In the genomic region with DNA sequence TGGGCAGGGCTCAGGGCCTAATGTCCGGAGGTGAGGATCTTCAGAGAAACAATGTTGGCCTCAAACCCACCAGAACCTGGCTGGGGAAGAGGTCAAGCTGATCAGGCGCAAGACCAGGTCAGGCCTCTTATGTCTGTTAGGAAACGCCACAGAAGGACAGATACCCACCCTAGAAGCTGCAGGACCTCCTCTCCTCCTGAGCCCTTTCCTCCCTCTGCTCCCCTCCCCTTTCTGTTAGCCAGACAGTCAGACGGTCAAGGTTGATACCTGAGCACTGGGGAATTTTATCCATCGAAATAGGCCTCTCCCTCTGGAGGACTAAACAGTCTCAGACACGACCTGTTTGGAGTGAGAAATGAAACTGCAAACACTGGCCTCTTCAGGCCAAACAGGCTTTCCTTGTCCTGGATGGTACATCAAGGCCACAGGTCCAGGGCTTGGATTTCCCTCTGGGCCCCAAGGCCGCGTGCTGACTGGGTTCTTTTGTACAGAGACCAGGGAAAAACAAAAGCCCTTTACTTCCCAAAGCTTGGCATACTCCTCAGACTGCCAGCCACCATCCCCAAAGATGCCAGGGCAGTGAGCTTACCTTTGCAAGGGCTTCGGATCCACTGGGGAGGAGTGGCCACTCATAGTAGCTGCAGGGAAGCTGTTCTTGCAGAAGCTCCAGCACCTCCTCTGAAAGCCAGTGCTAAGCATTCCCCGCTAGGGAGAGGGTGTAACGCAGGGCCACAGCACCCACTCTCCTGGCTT, we compare ENCODE assay signal across 21 cellular contexts.
DNase-seq lines count a peak whose midpoint lies in the region; ATAC-seq, FAIRE-seq and TF ChIP-seq lines count a peak whose summit lies in the region.
"Had no signal": no experiment of that assay in that cellular context is flagged by ENCODE, and none has a peak within 500 bp of the region (broad histone marks: within the 10 kb centered on the region; RNA-seq: fewer than 3 reads in every experiment).

No MANE protein-coding gene starts in this region.

- TF ChIP-seq POLR2A in testis (IDR thresholded peaks at IDR 0.05) (no peak), uterus (IDR thresholded peaks at IDR 0.05) (no peak)

- H3K4me1 ChIP-seq in kidney (ENCODE audit: control insufficient read depth in 1 of 2, insufficient read depth in 1 of 2, low read depth in 1 of 2, low read length in 2 of 2) (peaks cover 25 to 45% of the 10 kb centered on the region in 2 donors), testis (peaks cover 34% of the 10 kb centered on the region), uterus (peaks cover 0 to 4% of the 10 kb centered on the region in 2 donors)

- POLR2A ChIA-PET in activated naive CD8-positive, alpha-beta T cell treated with anti-CD3 and anti-CD28 coated beads, Interleukin-2, amount 10 ng/mL, durations not matched to agents 7 days and 5 days (lab: Charles Lee), result no interaction called here

- H3K27ac ChIP-seq in kidney (ENCODE audit: low read depth in 2 of 2, low read length in 2 of 2) (peak overlapping the region; percentile 8 to 58), testis (peak overlapping the region; percentile 19 to 59), uterus (no peak overlapping the region)
- H3K27ac ChIP-seq: thyroid gland had no signal

- DNase-seq in activated naive CD8-positive, alpha-beta T cell treated with anti-CD3 and anti-CD28 coated beads, Interleukin-2, amount 10 ng/mL, durations not matched to agents 7 days and 5 days, result no peak
- DNase-seq in activated naive CD8-positive, alpha-beta T cell treated with anti-CD3 and anti-CD28 coated beads, Interleukin-2, amount 50 U/mL, for 24 hours, result no peak
- DNase-seq in SK-MEL-5 (ENCODE audit: low read depth, low spot score), result peak; percentile 37
- DNase-seq in kidney, result no peak
- DNase-seq in testis, result peak; percentile 79
- DNase-seq in uterus, result no peak
- no peak for DNase-seq in retina
- DNase-seq: activated CD4-positive, alpha-beta memory T cell treated with anti-CD3 and anti-CD28 coated beads, Interleukin-2, amount 10 ng/mL, durations not matched to agents 7 days and 5 days; Calu3; left colon; MV-4-11; NCI-H2107; right cardiac atrium; SHP77 treated with DMSO at 0.1 percent for 48 hours; T-helper 9 cell; thyroid gland had no signal

- WGBS in testis, 2 donors, result 66 to 69% methylated on average over 11 of the region's 11 CpGs

- TF ChIP-seq CTCF in kidney (IDR thresholded peaks at IDR 0.05; ENCODE audit: borderline replicate concordance, extremely low read depth, insufficient read depth) (no peak), testis (IDR thresholded peaks at IDR 0.05) (no peak), uterus (IDR thresholded peaks at IDR 0.05) (no peak)

- no peak overlapping the region for H3K9ac ChIP-seq in kidney (ENCODE audit: low read length in 2 of 2)

- no peaks in the 10 kb centered on the region for H3K27me3 ChIP-seq in testis
- H3K27me3 ChIP-seq in uterus, result no peaks in the 10 kb centered on the region
- H3K27me3 ChIP-seq: thyroid gland had no signal

- H3K4me1 Mint-ChIP-seq in activated naive CD8-positive, alpha-beta T cell treated with anti-CD3 and anti-CD28 coated beads, Interleukin-2, amount 10 ng/mL, durations not matched to agents 7 days and 5 days, result peaks cover 49% of the 10 kb centered on the region
- peaks cover 62% of the 10 kb centered on the region for H3K4me1 Mint-ChIP-seq in activated naive CD8-positive, alpha-beta T cell treated with anti-CD3 and anti-CD28 coated beads, Interleukin-2, amount 50 U/mL, for 24 hours

- intact Hi-C loops in kidney (cut with DNase I), result loop anchor here (10.0 kb wide), 1 partner anchor 56 kb away; no protein-coding TSS in a partner anchor
- intact Hi-C loops in testis (cut with DNase I; ENCODE audit: low total_unique reads), result no loop called here
- intact Hi-C loops in uterus (cut with DNase I; ENCODE audit: low total_unique reads), result no loop called here

- H3K36me3 ChIP-seq in kidney (ENCODE audit: control insufficient read depth in 1 of 2, insufficient read depth in 2 of 2, low read length in 2 of 2), result no peaks in the 10 kb centered on the region
- H3K36me3 ChIP-seq in testis (ENCODE audit: low read depth, missing control alignments), result no peaks in the 10 kb centered on the region
- no peaks in the 10 kb centered on the region for H3K36me3 ChIP-seq in uterus
- H3K36me3 ChIP-seq: thyroid gland had no signal

- no peak for FAIRE-seq in kidney (lab: Jason Lieb, UNC)
- FAIRE-seq: GM18507, GM19239, HTR-8/SVneo had no signal

- H3K9me3 Mint-ChIP-seq in activated naive CD8-positive, alpha-beta T cell treated with anti-CD3 and anti-CD28 coated beads, Interleukin-2, amount 10 ng/mL, durations not matched to agents 7 days and 5 days, result no peaks in the 10 kb centered on the region
- H3K9me3 Mint-ChIP-seq in activated naive CD8-positive, alpha-beta T cell treated with anti-CD3 and anti-CD28 coated beads, Interleukin-2, amount 50 U/mL, for 24 hours, result no peaks in the 10 kb centered on the region
- H3K9me3 Mint-ChIP-seq: activated CD4-positive, alpha-beta memory T cell treated with anti-CD3 and anti-CD28 coated beads, Interleukin-2, amount 10 ng/mL, durations not matched to agents 7 days and 5 days; activated T-helper 1 cell treated with anti-CD3 and anti-CD28 coated beads, Interleukin-12 subunit alpha, Interleukin-12 subunit beta, Interleukin-2, Interleukin-4 antibody, amounts not matched to agents 30 ng/mL and 10 ng/mL and 1 ng/mL, durations not matched to agents 14 hours and 24 hours and 36 hours had no signal

- no peak for ATAC-seq in activated naive CD8-positive, alpha-beta T cell treated with anti-CD3 and anti-CD28 coated beads, Interleukin-2, amount 10 ng/mL, durations not matched to agents 7 days and 5 days (ENCODE audit: low read depth)
- no peak for ATAC-seq in activated naive CD8-positive, alpha-beta T cell treated with anti-CD3 and anti-CD28 coated beads, Interleukin-2, amount 50 U/mL, for 24 hours
- ATAC-seq in GM18858 (IDR thresholded peaks at IDR 0.05; ENCODE audit: unreplicated experiment), result no peak
- ATAC-seq: left colon, right cardiac atrium had no signal

- no peak overlapping the region for H3K4me3 Mint-ChIP-seq in activated naive CD8-positive, alpha-beta T cell treated with anti-CD3 and anti-CD28 coated beads, Interleukin-2, amount 10 ng/mL, durations not matched to agents 7 days and 5 days
- no peak overlapping the region for H3K4me3 Mint-ChIP-seq in activated naive CD8-positive, alpha-beta T cell treated with anti-CD3 and anti-CD28 coated beads, Interleukin-2, amount 50 U/mL, for 24 hours
- H3K4me3 Mint-ChIP-seq: activated CD4-positive, alpha-beta memory T cell treated with anti-CD3 and anti-CD28 coated beads, Interleukin-2, amount 10 ng/mL, durations not matched to agents 7 days and 5 days; activated T-helper 1 cell treated with anti-CD3 and anti-CD28 coated beads, Interleukin-12 subunit alpha, Interleukin-12 subunit beta, Interleukin-2, Interleukin-4 antibody, amounts not matched to agents 30 ng/mL and 10 ng/mL and 1 ng/mL, durations not matched to agents 14 hours and 24 hours and 36 hours had no signal

- no peak overlapping the region for H3K4me3 ChIP-seq in kidney (ENCODE audit: low read length in 2 of 2)
- no peak overlapping the region for H3K4me3 ChIP-seq in testis
- no peak overlapping the region for H3K4me3 ChIP-seq in uterus
- H3K4me3 ChIP-seq: thyroid gland had no signal

- no peaks in the 10 kb centered on the region for H3K27me3 Mint-ChIP-seq in activated naive CD8-positive, alpha-beta T cell treated with anti-CD3 and anti-CD28 coated beads, Interleukin-2, amount 10 ng/mL, durations not matched to agents 7 days and 5 days
- H3K27me3 Mint-ChIP-seq in activated naive CD8-positive, alpha-beta T cell treated with anti-CD3 and anti-CD28 coated beads, Interleukin-2, amount 50 U/mL, for 24 hours, result no peaks in the 10 kb centered on the region
- H3K27me3 Mint-ChIP-seq: activated CD4-positive, alpha-beta memory T cell treated with anti-CD3 and anti-CD28 coated beads, Interleukin-2, amount 10 ng/mL, durations not matched to agents 7 days and 5 days had no signal

- in situ Hi-C loops in SK-MEL-5 (cut with HindIII; ENCODE audit: low pct_unique_long_range_greater_than_20kb, low sequenced_read_pairs), result no loop called here

- peaks cover 11% of the 10 kb centered on the region for H3K36me3 Mint-ChIP-seq in activated naive CD8-positive, alpha-beta T cell treated with anti-CD3 and anti-CD28 coated beads, Interleukin-2, amount 10 ng/mL, durations not matched to agents 7 days and 5 days
- no peaks in the 10 kb centered on the region for H3K36me3 Mint-ChIP-seq in activated naive CD8-positive, alpha-beta T cell treated with anti-CD3 and anti-CD28 coated beads, Interleukin-2, amount 50 U/mL, for 24 hours (ENCODE audit: low read depth)

- H3K9me3 ChIP-seq in kidney (ENCODE audit: control insufficient read depth in 1 of 2, low read length in 2 of 2), result no peaks in the 10 kb centered on the region
- H3K9me3 ChIP-seq in testis, result no peaks in the 10 kb centered on the region
- H3K9me3 ChIP-seq in uterus, result no peaks in the 10 kb centered on the region
- H3K9me3 ChIP-seq: thyroid gland had no signal

- peak overlapping the region; percentile 67 for H3K27ac Mint-ChIP-seq in activated naive CD8-positive, alpha-beta T cell treated with anti-CD3 and anti-CD28 coated beads, Interleukin-2, amount 10 ng/mL, durations not matched to agents 7 days and 5 days
- H3K27ac Mint-ChIP-seq in activated naive CD8-positive, alpha-beta T cell treated with anti-CD3 and anti-CD28 coated beads, Interleukin-2, amount 50 U/mL, for 24 hours, result no peak overlapping the region
- H3K27ac Mint-ChIP-seq: activated CD4-positive, alpha-beta memory T cell treated with anti-CD3 and anti-CD28 coated beads, Interleukin-2, amount 10 ng/mL, durations not matched to agents 7 days and 5 days; activated T-helper 1 cell treated with anti-CD3 and anti-CD28 coated beads, Interleukin-12 subunit alpha, Interleukin-12 subunit beta, Interleukin-2, Interleukin-4 antibody, amounts not matched to agents 30 ng/mL and 10 ng/mL and 1 ng/mL, durations not matched to agents 14 hours and 24 hours and 36 hours had no signal

Comparison
In these comparisons a context has a peak if more than half of its experiments do, and no peak if none do; other contexts are left out.
1. DNase-seq: peak in SK-MEL-5 (single experiment) and testis (single experiment); none in activated naive CD8-positive, alpha-beta T cell treated with anti-CD3 and anti-CD28 coated beads, Interleukin-2, amount 10 ng/mL, durations not matched to agents 7 days and 5 days (single experiment), activated naive CD8-positive, alpha-beta T cell treated with anti-CD3 and anti-CD28 coated beads, Interleukin-2, amount 50 U/mL, for 24 hours (single experiment), kidney (single experiment), uterus (0 of 2) and retina (single experiment).
2. H3K27ac ChIP-seq: peak in kidney (2 of 2) and testis (2 of 2); none in uterus (0 of 2).